Comparison of ENCODE assay signal across 22 cellular contexts in genomic region chr2:45218931-45219339, GRCh38.
DNase-seq lines count a peak whose midpoint lies in the region; ATAC-seq, FAIRE-seq and TF ChIP-seq lines count a peak whose summit lies in the region.
"Had no signal": no experiment of that assay in that cellular context is flagged by ENCODE, and none has a peak within 500 bp of the region (broad histone marks: within the 10 kb centered on the region; RNA-seq: fewer than 3 reads in every experiment).

No MANE protein-coding gene starts in this region.

- no peak overlapping the region for H3K4me3 ChIP-seq in BLaER1 treated with 17β-estradiol and CSF1 and Interleukin-3, amounts not matched to agents 10 nM and 100 nM
- H3K4me3 ChIP-seq: adrenal gland, GM12878, SJSA1 had no signal

- H3K4me2 ChIP-seq in BLaER1 treated with 17β-estradiol and CSF1 and Interleukin-3, amounts not matched to agents 10 nM and 100 nM = peak overlapping the region in 8 of 11 experiments; percentile 82 to 95 (median 88); a peak in 13 of 22 replicates

- FAIRE-seq in GM12891 (lab: Jason Lieb, UNC) = no peak
- FAIRE-seq: G401.6, GM12878, keratinocyte had no signal

- no peaks in the 10 kb centered on the region for H3K9me3 Mint-ChIP-seq in natural killer cell treated with Interleukin-12 subunit alpha and Interleukin-12 subunit beta and Interleukin-15 and Interleukin-18, amount 100 ng/mL, for 72 hours
- H3K9me3 Mint-ChIP-seq: CD4-positive, alpha-beta T cell; central memory CD8-positive, alpha-beta T cell had no signal

- peaks cover 11 to 28% of the 10 kb centered on the region in 2 donors for H3K27me3 Mint-ChIP-seq in natural killer cell treated with Interleukin-12 subunit alpha and Interleukin-12 subunit beta and Interleukin-15 and Interleukin-18, amount 100 ng/mL, for 72 hours

- no peak overlapping the region for H3K9ac ChIP-seq in BLaER1 treated with 17β-estradiol and CSF1 and Interleukin-3, amounts not matched to agents 10 nM and 100 nM

- no peak for TF ChIP-seq POLR2A in GM12891 (IDR thresholded peaks at IDR 0.05; ENCODE audit: low read depth, low read length)

- no peak for TF ChIP-seq CTCF in GM10248 (IDR thresholded peaks at IDR 0.05; ENCODE audit: control extremely low read depth, extremely low read depth, low read depth, missing control alignments)

- H3K27me3 ChIP-seq in BLaER1 treated with 17β-estradiol and CSF1 and Interleukin-3, amounts not matched to agents 10 nM and 100 nM = peaks cover 0 to 5% (median 0%) of the 10 kb centered on the region in 11 experiments; a peak in 1 of 22 replicates
- H3K27me3 ChIP-seq: adrenal gland, SJSA1 had no signal

- no peaks in the 10 kb centered on the region for H3K4me1 Mint-ChIP-seq in natural killer cell treated with Interleukin-12 subunit alpha and Interleukin-12 subunit beta and Interleukin-15 and Interleukin-18, amount 100 ng/mL, for 72 hours (ENCODE audit: low read depth in 2 of 2)
- H3K4me1 Mint-ChIP-seq: central memory CD8-positive, alpha-beta T cell; neural crest cell had no signal

- no peak overlapping the region for H3K4me3 Mint-ChIP-seq in natural killer cell treated with Interleukin-12 subunit alpha and Interleukin-12 subunit beta and Interleukin-15 and Interleukin-18, amount 100 ng/mL, for 72 hours
- H3K4me3 Mint-ChIP-seq: CD4-positive, alpha-beta T cell; central memory CD8-positive, alpha-beta T cell; neural crest cell; stimulated activated naive B cell treated with anti-CD40 and anti-IgM and Interleukin-4, amounts not matched to agents 10 μg/mL and 1 μg/mL and 100 μg/mL, for 72 hours had no signal

- CTCF ChIA-PET in GM10248 (lab: Yijun Ruan, JAX) = no interaction called here

- H3K4me1 ChIP-seq in BLaER1 treated with 17β-estradiol and CSF1 and Interleukin-3, amounts not matched to agents 10 nM and 100 nM = peaks cover 19 to 58% (median 50%) of the 10 kb centered on the region in 10 experiments
- H3K4me1 ChIP-seq: adrenal gland, SJSA1 had no signal

- H3K36me3 ChIP-seq in BLaER1 treated with 17β-estradiol and CSF1 and Interleukin-3, amounts not matched to agents 10 nM and 100 nM = peaks cover 0 to 7% (median 0%) of the 10 kb centered on the region in 11 experiments; a peak in 2 of 22 replicates
- H3K36me3 ChIP-seq: adrenal gland, SJSA1 had no signal

- no peaks in the 10 kb centered on the region for H4K20me1 ChIP-seq in BLaER1 treated with 17β-estradiol and CSF1 and Interleukin-3, amounts not matched to agents 10 nM and 100 nM

- H3K36me3 Mint-ChIP-seq in natural killer cell treated with Interleukin-12 subunit alpha and Interleukin-12 subunit beta and Interleukin-15 and Interleukin-18, amount 100 ng/mL, for 72 hours = no peaks in the 10 kb centered on the region
- H3K36me3 Mint-ChIP-seq: stimulated activated naive B cell treated with anti-CD40 and anti-IgM and Interleukin-4, amounts not matched to agents 10 μg/mL and 1 μg/mL and 100 μg/mL, for 72 hours had no signal

- ATAC-seq in natural killer cell treated with Interleukin-12 subunit alpha and Interleukin-12 subunit beta and Interleukin-15 and Interleukin-18, amount 100 ng/mL, for 72 hours = no peak
- ATAC-seq: GM12878; stimulated activated naive B cell treated with anti-CD40 and anti-IgM and Interleukin-4, amounts not matched to agents 10 μg/mL and 1 μg/mL and 100 μg/mL, for 72 hours had no signal

- POLR2A ChIA-PET in GM10248 (lab: Yijun Ruan, JAX) = no interaction called here

- no peak overlapping the region for H3K27ac Mint-ChIP-seq in natural killer cell treated with Interleukin-12 subunit alpha and Interleukin-12 subunit beta and Interleukin-15 and Interleukin-18, amount 100 ng/mL, for 72 hours
- H3K27ac Mint-ChIP-seq: CD4-positive, alpha-beta T cell; stimulated activated naive B cell treated with anti-CD40 and anti-IgM and Interleukin-4, amounts not matched to agents 10 μg/mL and 1 μg/mL and 100 μg/mL, for 72 hours had no signal

- H3K9me3 ChIP-seq in BLaER1 treated with 17β-estradiol and CSF1 and Interleukin-3, amounts not matched to agents 10 nM and 100 nM (replicated peaks in 1 of 11) = peaks cover 3 to 31% (median 23%) of the 10 kb centered on the region in 11 experiments; a peak in 21 of 22 replicates
- H3K9me3 ChIP-seq: adrenal gland, SJSA1 had no signal

- DNase-seq in HPDE6-E6E7 (ENCODE audit: extremely low spot score) = peak; percentile 65
- peak; percentile 72 for DNase-seq in NCI-H510A (lab: John Stamatoyannopoulos, UW)
- DNase-seq in iPS-NIHi11 (ENCODE audit: low spot score) = peak; percentile 59
- no peak for DNase-seq in GM10248 (ENCODE audit: extremely low spot score)
- DNase-seq in natural killer cell treated with Interleukin-12 subunit alpha and Interleukin-12 subunit beta and Interleukin-15 and Interleukin-18, amount 100 ng/mL, for 72 hours (ENCODE audit: low spot score) = no peak
- no peak for DNase-seq in GM12891 (ENCODE audit: insufficient read length, low spot score)
- no peak for DNase-seq in SHP77 treated with DMSO at 0.1 percent for 48 hours (lab: John Stamatoyannopoulos, UW)
- DNase-seq: ACHN; adrenal gland; CD4-positive, alpha-beta T cell; effector CD4-positive, alpha-beta T cell; IMR-90; NCI-H226; stimulated activated CD4-positive, alpha-beta T cell treated with anti-CD3 and anti-CD28 coated beads, Interleukin-12 subunit alpha, Interleukin-12 subunit beta, amount 100 ng/mL, for 4 hours; stimulated activated naive B cell treated with anti-CD40 and anti-IgM and Interleukin-4, amounts not matched to agents 10 μg/mL and 1 μg/mL and 100 μg/mL, for 72 hours had no signal

- H3K27ac ChIP-seq in BLaER1 treated with 17β-estradiol and CSF1 and Interleukin-3, amounts not matched to agents 10 nM and 100 nM = peak overlapping the region in 3 of 11 experiments; percentile 12 to 79 (median 24); a peak in 2 of 22 replicates
- H3K27ac ChIP-seq: adrenal gland, SJSA1 had no signal

TF ChIP-seq in GM12891, 5 proteins besides CTCF, POLR2A, EP300 and RAD21:
- no peak for TF ChIP-seq TAF1 (IDR thresholded peaks at IDR 0.05; ENCODE audit: low read depth, low read length)
- no peak for TF ChIP-seq POU2F2 (IDR thresholded peaks at IDR 0.05; ENCODE audit: low read depth, low read length)

Comparison
In these comparisons a context has a peak if more than half of its experiments do, and no peak if none do; other contexts are left out.
1. DNase-seq: peak in HPDE6-E6E7 (single experiment), NCI-H510A (single experiment) and iPS-NIHi11 (single experiment); none in GM10248 (single experiment), natural killer cell treated with Interleukin-12 subunit alpha and Interleukin-12 subunit beta and Interleukin-15 and Interleukin-18, amount 100 ng/mL, for 72 hours (single experiment), GM12891 (single experiment) and SHP77 treated with DMSO at 0.1 percent for 48 hours (single experiment).